ENCODE assay signal across 13 cellular contexts in the genomic region with DNA sequence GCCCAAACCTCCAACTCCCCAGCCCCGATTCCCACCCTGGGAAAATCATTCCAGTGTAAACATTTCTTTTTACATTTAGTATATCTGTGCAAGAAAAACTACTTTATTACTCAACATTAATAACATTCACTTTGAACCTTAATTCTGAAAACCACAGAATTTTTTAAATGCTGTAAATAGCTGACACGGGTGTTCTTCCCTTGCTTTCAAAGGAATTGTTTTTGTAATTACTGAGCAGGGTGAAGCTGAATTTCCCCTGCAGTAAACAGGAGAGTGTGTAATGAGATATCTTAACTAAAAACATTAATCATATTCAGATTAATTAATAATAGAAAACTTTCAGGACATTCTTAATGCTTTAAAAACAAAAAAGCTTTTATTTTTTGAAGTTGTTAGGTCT.
DNase-seq lines count a peak whose midpoint lies in the region; ATAC-seq and TF ChIP-seq lines count a peak whose summit lies in the region.
"Had no signal": no experiment of that assay in that cellular context is flagged by ENCODE, and none has a peak within 500 bp of the region (broad histone marks: within the 10 kb centered on the region; RNA-seq: fewer than 3 reads in every experiment).

No MANE protein-coding gene starts in this region.

- intact Hi-C loops in gastrocnemius medialis (cut with DNase I; ENCODE audit: low total_unique reads), result loop anchor here (5.0 kb wide), 1 partner anchor 101 kb away; the partner anchor contains the start of gene CITED2

- TF ChIP-seq CTCF in HFFc6 (IDR thresholded peaks at IDR 0.05), result no peak
- no peak for TF ChIP-seq CTCF in astrocyte of the spinal cord (IDR thresholded peaks at IDR 0.05; ENCODE audit: low read depth, low read length)
- TF ChIP-seq CTCF in liver (IDR thresholded peaks at IDR 0.05; ENCODE audit: low read depth, low read length, missing input control), result no peak
- TF ChIP-seq CTCF in gastrocnemius medialis (IDR thresholded peaks at IDR 0.05 in 4 of 5, conservative IDR thresholded peaks at IDR 0.05 in 1 of 5), result no peak

- no peaks in the 10 kb centered on the region for H3K36me3 Mint-ChIP-seq in HFFc6 (ENCODE audit: low read depth)
- no peaks in the 10 kb centered on the region for H3K36me3 Mint-ChIP-seq in stimulated activated effector memory CD8-positive, alpha-beta T cell treated with anti-CD3 and anti-CD28 coated beads, Interleukin-12 subunit alpha, Interleukin-12 subunit beta, amount 100 ng/mL, for 72 hours
- H3K36me3 Mint-ChIP-seq: CD4-positive, CD25-positive, alpha-beta regulatory T cell; natural killer cell treated with Interleukin-12 subunit alpha and Interleukin-12 subunit beta and Interleukin-15 and Interleukin-18, amount 100 ng/mL, for 72 hours had no signal

- TF ChIP-seq POLR2A in gastrocnemius medialis (IDR thresholded peaks at IDR 0.05), result no peak

- no peaks in the 10 kb centered on the region for H3K9me3 ChIP-seq in liver (ENCODE audit: control insufficient read depth in 4 of 4, low read length in 3 of 4)
- H3K9me3 ChIP-seq in gastrocnemius medialis, result no peaks in the 10 kb centered on the region

- peak overlapping the region; percentile 71; the same call in 1 of the 2 replicates for H3K4me3 Mint-ChIP-seq in HFFc6
- no peak overlapping the region for H3K4me3 Mint-ChIP-seq in stimulated activated effector memory CD8-positive, alpha-beta T cell treated with anti-CD3 and anti-CD28 coated beads, Interleukin-12 subunit alpha, Interleukin-12 subunit beta, amount 100 ng/mL, for 72 hours
- H3K4me3 Mint-ChIP-seq: natural killer cell treated with Interleukin-12 subunit alpha and Interleukin-12 subunit beta and Interleukin-15 and Interleukin-18, amount 100 ng/mL, for 72 hours had no signal

- ATAC-seq in gastrocnemius medialis (no peak), GM19452 (IDR thresholded peaks at IDR 0.05; ENCODE audit: unreplicated experiment) (no peak)
- ATAC-seq in stimulated activated effector memory CD8-positive, alpha-beta T cell treated with anti-CD3 and anti-CD28 coated beads, Interleukin-12 subunit alpha, Interleukin-12 subunit beta, amount 100 ng/mL, for 72 hours, result no peak
- ATAC-seq: natural killer cell treated with Interleukin-12 subunit alpha and Interleukin-12 subunit beta and Interleukin-15 and Interleukin-18, amount 100 ng/mL, for 72 hours had no signal

- in situ Hi-C loops in astrocyte of the spinal cord (cut with HindIII; ENCODE audit: low sequenced_read_pairs), result no loop called here
- in situ Hi-C loops in gastrocnemius medialis (cut with MboI; ENCODE audit: low sequenced_read_pairs in 4 of 4), result no loop called here

- H3K4me1 Mint-ChIP-seq in HFFc6 (ENCODE audit: low read depth), result peaks cover 27% of the 10 kb centered on the region
- H3K4me1 Mint-ChIP-seq in stimulated activated effector memory CD8-positive, alpha-beta T cell treated with anti-CD3 and anti-CD28 coated beads, Interleukin-12 subunit alpha, Interleukin-12 subunit beta, amount 100 ng/mL, for 72 hours, result peaks cover 9% of the 10 kb centered on the region

- no peak for DNase-seq in HFFc6
- peak; percentile 41 for DNase-seq in astrocyte of the spinal cord (ENCODE audit: low read depth, low spot score)
- DNase-seq in gastrocnemius medialis, result no peak
- DNase-seq in stimulated activated effector memory CD8-positive, alpha-beta T cell treated with anti-CD3 and anti-CD28 coated beads, Interleukin-12 subunit alpha, Interleukin-12 subunit beta, amount 100 ng/mL, for 72 hours (ENCODE audit: low spot score in 2 of 2), result no peak
- DNase-seq in cerebellar nuclear complex (lab: John Stamatoyannopoulos, UW), result no peak
- no peak for DNase-seq in DMS53 (lab: John Stamatoyannopoulos, UW)
- DNase-seq: activated T-cell treated with anti-CD3 and anti-CD28 coated beads, Interleukin-2, amount 50 U/mL, for 48 hours; CD4-positive, CD25-positive, alpha-beta regulatory T cell; cortex of kidney had no signal

- H3K4me1 ChIP-seq in liver (ENCODE audit: control insufficient read depth in 4 of 4, insufficient read depth in 4 of 4, low read length in 3 of 4) (peaks cover 3 to 36% (median 19%) of the 10 kb centered on the region in 4 donors), gastrocnemius medialis (peaks cover 24 to 28% of the 10 kb centered on the region in 2 donors)

- peak overlapping the region in 1 of 2 donors; percentile 84 for H3K9ac ChIP-seq in liver (ENCODE audit: low read depth in 1 of 2, low read length in 2 of 2)

- no peak overlapping the region for H3K4me3 ChIP-seq in astrocyte of the spinal cord (ENCODE audit: low read depth, low read length)
- no peak overlapping the region for H3K4me3 ChIP-seq in liver (ENCODE audit: low read depth in 1 of 3, low read length in 3 of 3)
- H3K4me3 ChIP-seq in gastrocnemius medialis, result peak overlapping the region in 1 of 4 donors; percentile 26

- H3K36me3 ChIP-seq in liver (ENCODE audit: control insufficient read depth in 4 of 4, insufficient read depth in 3 of 4, low read depth in 1 of 4, low read length in 3 of 4), result no peaks in the 10 kb centered on the region
- no peaks in the 10 kb centered on the region for H3K36me3 ChIP-seq in gastrocnemius medialis

- 33% methylated on average over 2 of the region's 2 CpGs for WGBS in liver

- no peak for TF ChIP-seq RAD21 in liver (IDR thresholded peaks at IDR 0.05)

- no peaks in the 10 kb centered on the region for H3K9me3 Mint-ChIP-seq in HFFc6
- no peaks in the 10 kb centered on the region for H3K9me3 Mint-ChIP-seq in stimulated activated effector memory CD8-positive, alpha-beta T cell treated with anti-CD3 and anti-CD28 coated beads, Interleukin-12 subunit alpha, Interleukin-12 subunit beta, amount 100 ng/mL, for 72 hours
- H3K9me3 Mint-ChIP-seq: CD4-positive, CD25-positive, alpha-beta regulatory T cell; natural killer cell treated with Interleukin-12 subunit alpha and Interleukin-12 subunit beta and Interleukin-15 and Interleukin-18, amount 100 ng/mL, for 72 hours had no signal

- H3K27me3 ChIP-seq in liver (ENCODE audit: control insufficient read depth in 4 of 4, insufficient read depth in 4 of 4, low read length in 3 of 4), result no peaks in the 10 kb centered on the region
- H3K27me3 ChIP-seq in gastrocnemius medialis, result no peaks in the 10 kb centered on the region

- H3K27ac ChIP-seq in liver (ENCODE audit: low read depth in 1 of 2, low read length in 2 of 2) (peak overlapping the region; percentile 56 to 71), gastrocnemius medialis (peak overlapping the region in 3 of 4 donors; percentile 33 to 72 (median 52))
- H3K27ac ChIP-seq: RWPE1 had no signal

- no peaks in the 10 kb centered on the region for H3K27me3 Mint-ChIP-seq in HFFc6 (ENCODE audit: insufficient read depth)
- H3K27me3 Mint-ChIP-seq: natural killer cell treated with Interleukin-12 subunit alpha and Interleukin-12 subunit beta and Interleukin-15 and Interleukin-18, amount 100 ng/mL, for 72 hours had no signal

- peak overlapping the region; percentile 11 for H3K27ac Mint-ChIP-seq in HFFc6
- H3K27ac Mint-ChIP-seq in stimulated activated effector memory CD8-positive, alpha-beta T cell treated with anti-CD3 and anti-CD28 coated beads, Interleukin-12 subunit alpha, Interleukin-12 subunit beta, amount 100 ng/mL, for 72 hours, result no peak overlapping the region
- H3K27ac Mint-ChIP-seq: CD4-positive, CD25-positive, alpha-beta regulatory T cell; natural killer cell treated with Interleukin-12 subunit alpha and Interleukin-12 subunit beta and Interleukin-15 and Interleukin-18, amount 100 ng/mL, for 72 hours had no signal

TF ChIP-seq in liver, 16 proteins besides CTCF, POLR2A, EP300 and RAD21:
- no peak for TF ChIP-seq FOXA1 (IDR thresholded peaks at IDR 0.05)
- no peak for TF ChIP-seq GABPA (IDR thresholded peaks at IDR 0.05 in 1 of 2, conservative IDR thresholded peaks at IDR 0.05 in 1 of 2)
- TF ChIP-seq YY1 (IDR thresholded peaks at IDR 0.05), result no peak
- no peak for TF ChIP-seq HNF4A (conservative IDR thresholded peaks at IDR 0.05)
